35 cellular contexts compared by ENCODE assay signal in the genomic region with DNA sequence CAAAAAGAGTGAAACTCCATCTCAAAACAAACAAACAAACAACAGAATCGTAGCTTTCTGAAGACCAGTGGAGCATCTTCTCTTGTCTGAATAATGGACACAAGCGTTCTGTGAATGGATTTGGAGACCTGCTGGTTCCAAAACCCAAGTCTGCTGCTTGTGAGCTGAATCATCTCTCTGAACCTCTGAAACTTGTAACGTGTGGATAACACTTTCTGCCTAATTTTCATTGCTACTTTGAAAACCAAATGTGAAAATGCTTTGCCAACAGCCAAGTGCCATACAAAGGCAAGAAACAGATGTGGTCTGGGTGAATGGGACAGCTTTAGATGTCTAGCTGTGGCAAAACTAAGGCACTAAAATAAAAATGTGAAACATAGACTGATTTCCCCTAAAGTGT.
"Had no signal": no experiment of that assay in that cellular context is flagged by ENCODE, and none has a peak within 500 bp of the region (broad histone marks: within the 10 kb centered on the region; RNA-seq: fewer than 3 reads in every experiment).

No MANE protein-coding gene starts in this region.

- H3K4me3 Mint-ChIP-seq: activated naive CD4-positive, alpha-beta T cell treated with anti-CD3 and anti-CD28 coated beads for 36 hours; activated naive CD8-positive, alpha-beta T cell treated with anti-CD3 and anti-CD28 coated beads for 36 hours; activated T-helper 1 cell treated with anti-CD3 and anti-CD28 coated beads, Interleukin-12 subunit alpha, Interleukin-12 subunit beta, Interleukin-2, Interleukin-4 antibody, amounts not matched to agents 30 ng/mL and 10 ng/mL and 1 ng/mL, durations not matched to agents 14 hours and 24 hours and 36 hours; brain; effector memory CD8-positive, alpha-beta T cell; naive B cell; nephron progenitor cell; stimulated activated naive B cell treated with anti-CD40 and anti-IgM and Interleukin-4, amounts not matched to agents 10 μg/mL and 1 μg/mL and 100 μg/mL, for 72 hours; T-helper 1 cell treated with Interleukin-12 subunit alpha and Interleukin-12 subunit beta and Interleukin-4 antibody, amounts not matched to agents 30 μg/mL and 1 μg/mL, for 36 hours had no signal

- H3K4me1 ChIP-seq: adrenal gland, heart right ventricle, lower lobe of right lung, stomach, suprapubic skin, tibial artery, upper lobe of right lung had no signal

- H3K27me3 Mint-ChIP-seq: brain had no signal

- H3K27ac ChIP-seq: adrenal gland, coronary artery, heart right ventricle, lower lobe of right lung, neutrophil, stomach, suprapubic skin, tibial artery, upper lobe of right lung, WERI-Rb-1 had no signal

- DNase-seq: activated CD4-positive, alpha-beta T cell treated with anti-CD3 and anti-CD28 coated beads for 48 hours; activated CD4-positive, alpha-beta T cell treated with anti-CD3 and anti-CD28 coated beads, Interleukin-2, amount 50 U/mL, for 48 hours; activated CD8-positive, alpha-beta memory T cell treated with anti-CD3 and anti-CD28 coated beads for 24 hours; activated effector memory CD4-positive, alpha-beta T cell treated with anti-CD3 and anti-CD28 coated beads, Interleukin-2, amount 50 U/mL, for 16 hours; activated naive CD4-positive, alpha-beta T cell treated with anti-CD3 and anti-CD28 coated beads for 36 hours; activated naive CD8-positive, alpha-beta T cell treated with anti-CD3 and anti-CD28 coated beads for 36 hours; adrenal gland; aorta; effector memory CD8-positive, alpha-beta T cell; erythroblast; heart right ventricle; kidney glomerular epithelial cell; lower lobe of right lung; mesenchymal stem cell; mucosa of descending colon; naive B cell; nephron progenitor cell; stimulated activated CD4-positive, alpha-beta T cell treated with anti-CD3 and anti-CD28 coated beads, Interleukin-15, amount 100 ng/mL, for 24 hours; stimulated activated CD4-positive, alpha-beta T cell treated with anti-CD3 and anti-CD28 coated beads, Interleukin-2, amount 100 ng/mL, for 24 hours; stimulated activated naive B cell treated with anti-CD40 and anti-IgM and Interleukin-4, amounts not matched to agents 10 μg/mL and 1 μg/mL and 100 μg/mL, for 72 hours; stomach; T-helper 9 cell; tibial artery; upper lobe of right lung; WERI-Rb-1 had no signal

- H3K4me1 Mint-ChIP-seq: activated naive CD8-positive, alpha-beta T cell treated with anti-CD3 and anti-CD28 coated beads for 36 hours; naive B cell; nephron progenitor cell; stimulated activated naive B cell treated with anti-CD40 and anti-IgM and Interleukin-4, amounts not matched to agents 10 μg/mL and 1 μg/mL and 100 μg/mL, for 72 hours had no signal

- H3K36me3 ChIP-seq: adrenal gland, heart right ventricle, lower lobe of right lung, neutrophil, stomach, suprapubic skin, tibial artery, upper lobe of right lung, WERI-Rb-1 had no signal

- H3K4me3 ChIP-seq: adrenal gland, coronary artery, heart right ventricle, lower lobe of right lung, mucosa of descending colon, stomach, suprapubic skin, tibial artery, upper lobe of right lung had no signal

- H3K36me3 Mint-ChIP-seq: activated naive CD8-positive, alpha-beta T cell treated with anti-CD3 and anti-CD28 coated beads for 36 hours; stimulated activated naive B cell treated with anti-CD40 and anti-IgM and Interleukin-4, amounts not matched to agents 10 μg/mL and 1 μg/mL and 100 μg/mL, for 72 hours had no signal

- H3K27ac Mint-ChIP-seq: activated naive CD4-positive, alpha-beta T cell treated with anti-CD3 and anti-CD28 coated beads for 36 hours; activated naive CD8-positive, alpha-beta T cell treated with anti-CD3 and anti-CD28 coated beads for 36 hours; activated T-helper 1 cell treated with anti-CD3 and anti-CD28 coated beads, Interleukin-12 subunit alpha, Interleukin-12 subunit beta, Interleukin-2, Interleukin-4 antibody, amounts not matched to agents 30 ng/mL and 10 ng/mL and 1 ng/mL, durations not matched to agents 14 hours and 24 hours and 36 hours; effector memory CD8-positive, alpha-beta T cell; nephron progenitor cell; progenitor cell of endocrine pancreas; stimulated activated naive B cell treated with anti-CD40 and anti-IgM and Interleukin-4, amounts not matched to agents 10 μg/mL and 1 μg/mL and 100 μg/mL, for 72 hours; T-helper 1 cell treated with Interleukin-12 subunit alpha and Interleukin-12 subunit beta and Interleukin-4 antibody, amounts not matched to agents 30 μg/mL and 1 μg/mL, for 36 hours had no signal

- H3K9me3 Mint-ChIP-seq: activated naive CD4-positive, alpha-beta T cell treated with anti-CD3 and anti-CD28 coated beads for 36 hours; activated T-helper 1 cell treated with anti-CD3 and anti-CD28 coated beads, Interleukin-12 subunit alpha, Interleukin-12 subunit beta, Interleukin-2, Interleukin-4 antibody, amounts not matched to agents 30 ng/mL and 10 ng/mL and 1 ng/mL, durations not matched to agents 14 hours and 24 hours and 36 hours; brain; nephron progenitor cell; stimulated activated naive B cell treated with anti-CD40 and anti-IgM and Interleukin-4, amounts not matched to agents 10 μg/mL and 1 μg/mL and 100 μg/mL, for 72 hours; T-helper 1 cell treated with Interleukin-12 subunit alpha and Interleukin-12 subunit beta and Interleukin-4 antibody, amounts not matched to agents 30 μg/mL and 1 μg/mL, for 36 hours had no signal

- ATAC-seq: activated CD4-positive, CD25-positive, alpha-beta regulatory T cell treated with anti-CD3 and anti-CD28 coated beads, Interleukin-2, amount 50 U/mL, for 24 hours; effector memory CD8-positive, alpha-beta T cell; heart right ventricle; left lobe of liver; lower lobe of right lung; mucosa of descending colon; sciatic nerve; stimulated activated naive B cell treated with anti-CD40 and anti-IgM and Interleukin-4, amounts not matched to agents 10 μg/mL and 1 μg/mL and 100 μg/mL, for 72 hours; upper lobe of right lung had no signal

- H3K27me3 ChIP-seq: adrenal gland, upper lobe of right lung had no signal

- H3K9me3 ChIP-seq: adrenal gland, heart right ventricle, lower lobe of right lung, mucosa of descending colon, neutrophil, stomach, suprapubic skin, tibial artery, upper lobe of right lung had no signal
